Comparison of ENCODE assay signal across 20 cellular contexts in genomic region chr10:96488161-96488935, GRCh38.
"Had no signal": no experiment of that assay in that cellular context is flagged by ENCODE, and none has a peak within 500 bp of the region (broad histone marks: within the 10 kb centered on the region; RNA-seq: fewer than 3 reads in every experiment).

No MANE protein-coding gene starts in this region.

- H3K4me1 Mint-ChIP-seq: activated naive CD8-positive, alpha-beta T cell treated with anti-CD3 and anti-CD28 coated beads, Interleukin-2, amount 50 U/mL, for 24 hours; memory B cell; nephron; stimulated activated naive CD8-positive, alpha-beta T cell treated with anti-CD3 and anti-CD28 coated beads, Interleukin-15, amount 100 ng/mL, for 72 hours had no signal

- H3K27ac Mint-ChIP-seq: activated naive CD4-positive, alpha-beta T cell treated with anti-CD3 and anti-CD28 coated beads for 36 hours; activated naive CD8-positive, alpha-beta T cell treated with anti-CD3 and anti-CD28 coated beads, Interleukin-2, amount 50 U/mL, for 24 hours; memory B cell; nephron; stimulated activated naive CD8-positive, alpha-beta T cell treated with anti-CD3 and anti-CD28 coated beads, Interleukin-15, amount 100 ng/mL, for 72 hours had no signal

- ATAC-seq: activated naive CD8-positive, alpha-beta T cell treated with anti-CD3 and anti-CD28 coated beads, Interleukin-2, amount 50 U/mL, for 24 hours; esophagus mucosa; left ventricle myocardium superior; stimulated activated naive CD8-positive, alpha-beta T cell treated with anti-CD3 and anti-CD28 coated beads, Interleukin-15, amount 100 ng/mL, for 72 hours had no signal

- H3K36me3 Mint-ChIP-seq: memory B cell had no signal

- H3K36me3 ChIP-seq: right atrium auricular region had no signal

- H3K9me3 Mint-ChIP-seq: activated naive CD4-positive, alpha-beta T cell treated with anti-CD3 and anti-CD28 coated beads for 36 hours; activated naive CD8-positive, alpha-beta T cell treated with anti-CD3 and anti-CD28 coated beads, Interleukin-2, amount 50 U/mL, for 24 hours; memory B cell; nephron; stimulated activated naive CD8-positive, alpha-beta T cell treated with anti-CD3 and anti-CD28 coated beads, Interleukin-15, amount 100 ng/mL, for 72 hours had no signal

- H3K4me3 Mint-ChIP-seq: activated naive CD4-positive, alpha-beta T cell treated with anti-CD3 and anti-CD28 coated beads for 36 hours; activated naive CD8-positive, alpha-beta T cell treated with anti-CD3 and anti-CD28 coated beads, Interleukin-2, amount 50 U/mL, for 24 hours; memory B cell; nephron; stimulated activated naive CD8-positive, alpha-beta T cell treated with anti-CD3 and anti-CD28 coated beads, Interleukin-15, amount 100 ng/mL, for 72 hours had no signal

- H3K27ac ChIP-seq: coronary artery, right atrium auricular region, skin epidermis, testis had no signal

- H3K27me3 ChIP-seq: right atrium auricular region, testis had no signal

- H3K4me3 ChIP-seq: coronary artery, right atrium auricular region, skin epidermis, testis had no signal

- H3K4me1 ChIP-seq: right atrium auricular region, testis had no signal

- H3K9me3 ChIP-seq: right atrium auricular region, testis had no signal

- DNase-seq: activated CD4-positive, alpha-beta T cell treated with anti-CD3 and anti-CD28 coated beads, Interleukin-2, amount 50 U/mL, for 1 hour; activated CD8-positive, alpha-beta memory T cell treated with anti-CD3 and anti-CD28 coated beads for 24 hours; activated naive CD4-positive, alpha-beta T cell treated with anti-CD3 and anti-CD28 coated beads for 36 hours; activated naive CD8-positive, alpha-beta T cell treated with anti-CD3 and anti-CD28 coated beads, Interleukin-2, amount 50 U/mL, for 24 hours; aorta; caudate nucleus; hypothalamus; left ventricle myocardium superior; occipital lobe; stimulated activated CD4-positive, alpha-beta T cell treated with anti-CD3 and anti-CD28 coated beads, Interleukin-4, amount 100 ng/mL, for 4 hours; stimulated activated CD8-positive, alpha-beta memory T cell treated with anti-CD3 and anti-CD28 coated beads, Interleukin-4, amount 100 ng/mL, for 48 hours; stimulated activated naive CD8-positive, alpha-beta T cell treated with anti-CD3 and anti-CD28 coated beads, Interleukin-15, amount 100 ng/mL, for 72 hours; SW 1271; testis had no signal
